ENCODE assay signal across 10 cellular contexts in genomic region chr4:56728512-56728911, GRCh38. TPM values are rescaled to one million over a fixed set of nuclear protein-coding genes. Genes with fewer than 3 reads are reported as not detected.
DNase-seq lines count a peak whose midpoint lies in the region; ATAC-seq and TF ChIP-seq lines count a peak whose summit lies in the region.
"Had no signal": no experiment of that assay in that cellular context is flagged by ENCODE, and none has a peak within 500 bp of the region (broad histone marks: within the 10 kb centered on the region; RNA-seq: fewer than 3 reads in every experiment).

No MANE protein-coding gene starts in this region.

- H3K27ac ChIP-seq in left ventricle myocardium inferior (replicated peaks) (peak overlapping the region; percentile 31), upper lobe of left lung (peak overlapping the region; percentile 51 to 70 (median 56))
- H3K27ac ChIP-seq: KMS-11 had no signal

- no peak overlapping the region for H3K4me3 ChIP-seq in left ventricle myocardium inferior
- H3K4me3 ChIP-seq in upper lobe of left lung = no peak overlapping the region

- no peaks in the 10 kb centered on the region for H3K27me3 ChIP-seq in left ventricle myocardium inferior (ENCODE audit: low read depth)
- H3K27me3 ChIP-seq in upper lobe of left lung = no peaks in the 10 kb centered on the region

- no peaks in the 10 kb centered on the region for H3K9me3 ChIP-seq in left ventricle myocardium inferior (replicated peaks)
- no peaks in the 10 kb centered on the region for H3K9me3 ChIP-seq in upper lobe of left lung

- TF ChIP-seq EP300 in upper lobe of left lung (IDR thresholded peaks at IDR 0.05) = peak; percentile 76 to 99 (median 90)

- H3K4me1 ChIP-seq in left ventricle myocardium inferior (peaks cover 16% of the 10 kb centered on the region), upper lobe of left lung (peaks cover 17 to 26% (median 22%) of the 10 kb centered on the region in 4 donors)

- no peak for TF ChIP-seq POLR2A in upper lobe of left lung (IDR thresholded peaks at IDR 0.05)

- TF ChIP-seq CTCF in left ventricle myocardium inferior (IDR thresholded peaks at IDR 0.05; ENCODE audit: borderline replicate concordance) (no peak), upper lobe of left lung (IDR thresholded peaks at IDR 0.05) (no peak)

- H3K36me3 ChIP-seq in left ventricle myocardium inferior (no peaks in the 10 kb centered on the region), upper lobe of left lung (no peaks in the 10 kb centered on the region)

- WGBS in upper lobe of left lung, 2 donors = 15 to 19% methylated on average over 4 of the region's 4 CpGs

- DNase-seq in DMS 273 (lab: John Stamatoyannopoulos, UW; ENCODE audit: unreplicated experiment) (peak; percentile 53), DMS 273 treated with DMSO at 0.1 percent for 48 hours (lab: John Stamatoyannopoulos, UW) (no peak), RPMI8226 (peak; percentile 19), left ventricle myocardium inferior (peak; percentile 42), upper lobe of left lung (peak in 1 of 2 donors; percentile 92)
- DNase-seq: stimulated activated CD4-positive, alpha-beta T cell treated with anti-CD3 and anti-CD28 coated beads, Interleukin-2, amount 100 ng/mL, for 48 hours had no signal

- ATAC-seq in upper lobe of left lung (ENCODE audit: low FRiP score in 2 of 2) (peak; percentile 82 to 83), GM21723 (IDR thresholded peaks at IDR 0.05; ENCODE audit: unreplicated experiment) (no peak), GM21515 (IDR thresholded peaks at IDR 0.05; ENCODE audit: unreplicated experiment) (no peak), HG03097 (IDR thresholded peaks at IDR 0.05; ENCODE audit: low FRiP score, unreplicated experiment) (no peak)

- intact Hi-C loops in left ventricle myocardium inferior (cut with micrococcal nuclease) = no loop called here

RNA-seq across cellular contexts. Expression of gene HOPX, which starts 47.4 kb away (rescaled TPM):
- total RNA-seq in left ventricle myocardium inferior (21.3 TPM), upper lobe of left lung (1,000 to 10,000 TPM in 2 of 6 donors, 100 to 1,000 TPM in 4; 235 to 1,594 (median 506) TPM)

Comparison
In these comparisons a context has a peak if more than half of its experiments do, and no peak if none do; other contexts are left out.
1. ATAC-seq: peak in upper lobe of left lung (2 of 2); none in GM21723 (single experiment), GM21515 (single experiment) and HG03097 (single experiment).
2. RNA of gene HOPX, which starts 47.4 kb away (total RNA-seq): 235 to 1,594 TPM in upper lobe of left lung; 21.3 TPM in left ventricle myocardium inferior (single experiment); every median in the first group is over 10 times any median in the second.